8 cellular contexts compared by ENCODE assay signal in genomic region chrX:153662266-153662665, GRCh38. TPM values are rescaled to one million over a fixed set of nuclear protein-coding genes. Genes with fewer than 3 reads are reported as not detected.
A peak's percentile ranks its signal among the peaks of the same experiment; 100 is the strongest.
DNase-seq lines count a peak whose midpoint lies in the region; ATAC-seq and TF ChIP-seq lines count a peak whose summit lies in the region.

No MANE protein-coding gene starts in this region.

- in situ Hi-C loops in ACHN (cut with HindIII; ENCODE audit: low pct_ligation_motif_present, low pct_unique_long_range_greater_than_20kb, low sequenced_read_pairs): no loop called here

- H3K4me1 Mint-ChIP-seq in nephron: no peaks in the 10 kb centered on the region

- H3K4me3 Mint-ChIP-seq in nephron: peak overlapping the region in 1 of 3 experiments; percentile 15

- H3K4me3 ChIP-seq in H7 (ENCODE audit: insufficient read depth, low read depth, low read length) (no peak overlapping the region), coronary artery (peak overlapping the region; percentile 53), upper lobe of left lung (no peak overlapping the region)

- H3K27ac ChIP-seq in coronary artery (no peak overlapping the region), upper lobe of left lung (no peak overlapping the region)

- H3K36me3 Mint-ChIP-seq in nephron (ENCODE audit: low read depth): no peaks in the 10 kb centered on the region

- H3K4me1 ChIP-seq in upper lobe of left lung: peaks cover 0 to 3% (median 0%) of the 10 kb centered on the region in 4 donors

- H3K36me3 ChIP-seq in H7 (replicated peaks; ENCODE audit: control insufficient read depth, insufficient read depth, low read length) (no peaks in the 10 kb centered on the region), upper lobe of left lung (no peaks in the 10 kb centered on the region)

- H3K27me3 ChIP-seq in H7 (ENCODE audit: control insufficient read depth, insufficient read depth, low read length): peaks cover 2% of the 10 kb centered on the region; the same call in 1 of the 2 replicates
- H3K27me3 ChIP-seq in upper lobe of left lung: no peaks in the 10 kb centered on the region

- ATAC-seq in upper lobe of left lung (ENCODE audit: low FRiP score in 2 of 2): no peak
- no peak for ATAC-seq in GM21447 (IDR thresholded peaks at IDR 0.05; ENCODE audit: unreplicated experiment)
- ATAC-seq in HG03139 (IDR thresholded peaks at IDR 0.05; ENCODE audit: unreplicated experiment): no peak

- DNase-seq in H7 (peak; percentile 57), coronary artery (ENCODE audit: low spot score) (peak; percentile 69), upper lobe of left lung (peak; percentile 61 to 83), ACHN (no peak)
- peak; percentile 38 for DNase-seq in activated CD4-positive, alpha-beta T cell treated with anti-CD3 and anti-CD28 coated beads for 1 hour

- no peak for TF ChIP-seq POLR2A in upper lobe of left lung (IDR thresholded peaks at IDR 0.05)

- 31% methylated on average over 31 of the region's 31 CpGs; no CpG with 5 or more reads in 1 of the 2 donors for WGBS in upper lobe of left lung, 2 donors

- H3K27me3 Mint-ChIP-seq in nephron (ENCODE audit: low read depth): peaks cover 71% of the 10 kb centered on the region

- no peak for TF ChIP-seq EP300 in upper lobe of left lung (IDR thresholded peaks at IDR 0.05)

- H3K9me3 Mint-ChIP-seq in nephron: peaks cover 37% of the 10 kb centered on the region

- H3K27ac Mint-ChIP-seq in nephron: no peak overlapping the region

- TF ChIP-seq CTCF in coronary artery (IDR thresholded peaks at IDR 0.05) (no peak), nephron (IDR thresholded peaks at IDR 0.05; ENCODE audit: unreplicated experiment in 3 of 3) (peak; percentile 30 to 52 (median 47)), upper lobe of left lung (IDR thresholded peaks at IDR 0.05) (peak in 4 of 6 experiments; percentile 9 to 35 (median 27))

- peaks cover 0 to 4% (median 0%) of the 10 kb centered on the region in 4 donors for H3K9me3 ChIP-seq in upper lobe of left lung

RNA-seq across cellular contexts. Expression of gene PNCK, which starts 11.3 kb away (rescaled TPM):
- total RNA-seq in H7 (2014; rRNA removed; shearing (Covaris generic)): 1.7 and 5.5 TPM in 2 replicates
- 1 to 10 TPM in 1 of 6 donors, under 1 TPM in 1, not detected in 4; 0.47 to 5.2 TPM for total RNA-seq in upper lobe of left lung

RNA-seq across cellular contexts. Expression of gene DUSP9, which starts 15.3 kb away (rescaled TPM):
- 2.3 and 3.3 TPM in 2 replicates for total RNA-seq in H7 (2014; rRNA removed; shearing (Covaris generic))
- under 1 TPM in 3 of 6 donors, not detected in 3; 0.14 to 0.44 (median 0.27) TPM for total RNA-seq in upper lobe of left lung

RNA-seq across cellular contexts. Expression of gene SLC6A8, which starts 25.5 kb away (rescaled TPM):
- 29.4 and 40.2 TPM in 2 replicates for total RNA-seq in H7 (2014; rRNA removed; shearing (Covaris generic))
- total RNA-seq in upper lobe of left lung: 1 to 10 TPM; 3.9 to 8.1 (median 6.1) TPM
